16 cellular contexts compared by ENCODE assay signal in genomic region chr15:68774521-68775293, GRCh38. TPM values are rescaled to one million over a fixed set of nuclear protein-coding genes. Genes with fewer than 3 reads are reported as not detected.
DNase-seq lines count a peak whose midpoint lies in the region; ATAC-seq and TF ChIP-seq lines count a peak whose summit lies in the region.
"Had no signal": no experiment of that assay in that cellular context is flagged by ENCODE, and none has a peak within 500 bp of the region (broad histone marks: within the 10 kb centered on the region; RNA-seq: fewer than 3 reads in every experiment).

No MANE protein-coding gene starts in this region.

- no peak for ATAC-seq in activated CD4-positive, CD25-positive, alpha-beta regulatory T cell treated with anti-CD3 and anti-CD28 coated beads, Interleukin-2, amount 50 U/mL, for 24 hours
- no peak for ATAC-seq in stimulated activated naive CD8-positive, alpha-beta T cell treated with anti-CD3 and anti-CD28 coated beads, Interleukin-15, amount 100 ng/mL, for 72 hours

- TF ChIP-seq CTCF in fibroblast of pulmonary artery (IDR thresholded peaks at IDR 0.05; ENCODE audit: low read length, missing control alignments) = no peak

- H4K20me1 ChIP-seq in GM23248 (ENCODE audit: insufficient read depth) = no peaks in the 10 kb centered on the region

- no peak overlapping the region for H2AFZ ChIP-seq in GM23248

- 65 to 70% methylated on average over 3 of the region's 3 CpGs for WGBS in GM23248 (ENCODE audit: low coverage in 1 of 2, low lambda C conversion rate in 2 of 2, missing lambda C conversion rate in 2 of 2), 2 experiments

- H3K27me3 ChIP-seq in GM23248 (replicated peaks; ENCODE audit: insufficient read depth) (no peaks in the 10 kb centered on the region), muscle layer of colon (ENCODE audit: control insufficient read depth in 1 of 2, insufficient read depth in 2 of 2, low read length in 2 of 2) (no peaks in the 10 kb centered on the region)

- no peaks in the 10 kb centered on the region for H3K27me3 Mint-ChIP-seq in stimulated activated naive CD8-positive, alpha-beta T cell treated with anti-CD3 and anti-CD28 coated beads, Interleukin-15, amount 100 ng/mL, for 72 hours
- H3K27me3 Mint-ChIP-seq: CD4-positive, alpha-beta T cell had no signal

- H3K36me3 ChIP-seq in GM23248 (ENCODE audit: low read depth) = peaks cover 6% of the 10 kb centered on the region
- peaks cover 6% of the 10 kb centered on the region for H3K36me3 ChIP-seq in muscle layer of colon (ENCODE audit: insufficient read depth, low read length)

- no peaks in the 10 kb centered on the region for H3F3A ChIP-seq in GM23248 (ENCODE audit: insufficient read depth)

- H3K4me3 Mint-ChIP-seq in stimulated activated naive CD8-positive, alpha-beta T cell treated with anti-CD3 and anti-CD28 coated beads, Interleukin-15, amount 100 ng/mL, for 72 hours = no peak overlapping the region
- H3K4me3 Mint-ChIP-seq: activated T-helper 1 cell treated with anti-CD3 and anti-CD28 coated beads, Interleukin-12 subunit alpha, Interleukin-12 subunit beta, Interleukin-2, Interleukin-4 antibody, amounts not matched to agents 30 ng/mL and 10 ng/mL and 1 ng/mL, durations not matched to agents 14 hours and 24 hours and 36 hours; CD4-positive, alpha-beta T cell; neural crest cell had no signal

- no peak overlapping the region for H3K4me2 ChIP-seq in GM23248 (ENCODE audit: unreplicated experiment)

- H3K9me3 ChIP-seq in GM23248 (ENCODE audit: low read depth) (no peaks in the 10 kb centered on the region), muscle layer of colon (ENCODE audit: low read length) (no peaks in the 10 kb centered on the region)

- H3K9ac ChIP-seq in GM23248 (no peak overlapping the region), muscle layer of colon (ENCODE audit: low read length) (no peak overlapping the region)

- H3K27ac ChIP-seq in GM23248 (no peak overlapping the region), muscle layer of colon (ENCODE audit: low read depth, low read length) (peak overlapping the region; percentile 1), temporal lobe (ENCODE audit: low read depth, low read length) (peak overlapping the region; percentile 83)

- no peak overlapping the region for H3K4me3 ChIP-seq in GM23248
- no peak overlapping the region for H3K4me3 ChIP-seq in fibroblast of pulmonary artery (replicated peaks; ENCODE audit: low read depth, low read length)
- no peak overlapping the region for H3K4me3 ChIP-seq in muscle layer of colon (ENCODE audit: low read depth in 1 of 2, low read length in 2 of 2)

- H3K27ac Mint-ChIP-seq in stimulated activated naive CD8-positive, alpha-beta T cell treated with anti-CD3 and anti-CD28 coated beads, Interleukin-15, amount 100 ng/mL, for 72 hours = peak overlapping the region in 1 of 2 donors; percentile 82
- H3K27ac Mint-ChIP-seq: activated T-helper 1 cell treated with anti-CD3 and anti-CD28 coated beads, Interleukin-12 subunit alpha, Interleukin-12 subunit beta, Interleukin-2, Interleukin-4 antibody, amounts not matched to agents 30 ng/mL and 10 ng/mL and 1 ng/mL, durations not matched to agents 14 hours and 24 hours and 36 hours; CD4-positive, alpha-beta T cell had no signal

- H3K9me3 Mint-ChIP-seq in stimulated activated naive CD8-positive, alpha-beta T cell treated with anti-CD3 and anti-CD28 coated beads, Interleukin-15, amount 100 ng/mL, for 72 hours = peaks cover 5 to 8% of the 10 kb centered on the region in 2 donors
- H3K9me3 Mint-ChIP-seq: CD4-positive, alpha-beta T cell had no signal

- no peaks in the 10 kb centered on the region for H3K9me2 ChIP-seq in GM23248 (ENCODE audit: insufficient read depth)

- H3K4me1 Mint-ChIP-seq in stimulated activated naive CD8-positive, alpha-beta T cell treated with anti-CD3 and anti-CD28 coated beads, Interleukin-15, amount 100 ng/mL, for 72 hours = no peaks in the 10 kb centered on the region

- in situ Hi-C loops in GM23248 (cut with MboI) = no loop called here

- DNase-seq in GM23248 = peak; percentile 14
- peak; percentile 65 for DNase-seq in fibroblast of pulmonary artery (ENCODE audit: low read depth)
- DNase-seq in stimulated activated naive CD8-positive, alpha-beta T cell treated with anti-CD3 and anti-CD28 coated beads, Interleukin-15, amount 100 ng/mL, for 72 hours = no peak
- DNase-seq in islet precursor cell = no peak
- no peak for DNase-seq in T-helper 9 cell
- DNase-seq: activated CD4-positive, CD25-positive, alpha-beta regulatory T cell; CD4-positive, alpha-beta T cell; DMS153; GDM1; NCI-H524 treated with DMSO at 0.1 percent for 48 hours; RPMI8226 had no signal

- H3K79me2 ChIP-seq in GM23248 (ENCODE audit: insufficient read depth) = no peaks in the 10 kb centered on the region

- H3K4me1 ChIP-seq in GM23248 (ENCODE audit: insufficient read depth) = no peaks in the 10 kb centered on the region
- H3K4me1 ChIP-seq in muscle layer of colon (ENCODE audit: insufficient read depth, low read length) = peaks cover 20% of the 10 kb centered on the region

RNA-seq across cellular contexts. Expression of gene ANP32A, which starts 46.0 kb away (rescaled TPM):
- 40.1 and 40.3 TPM in 2 replicates for total RNA-seq in GM23248 (2014; rRNA removed; shearing (Covaris generic))
- polyA plus RNA-seq in GM23248 (2016; fragmentation: Nextera tagmentation; extraction: Ambion mirVana) = 69.7 and 70.0 TPM in 2 replicates
- 85.8 TPM for total RNA-seq in temporal lobe

Comparison
In these comparisons a context has a peak if more than half of its experiments do, and no peak if none do; other contexts are left out.
1. DNase-seq: peak in GM23248 (single experiment) and fibroblast of pulmonary artery (single experiment); none in stimulated activated naive CD8-positive, alpha-beta T cell treated with anti-CD3 and anti-CD28 coated beads, Interleukin-15, amount 100 ng/mL, for 72 hours (0 of 2), islet precursor cell (single experiment) and T-helper 9 cell (single experiment).